8 cellular contexts compared by ENCODE assay signal in the genomic region with DNA sequence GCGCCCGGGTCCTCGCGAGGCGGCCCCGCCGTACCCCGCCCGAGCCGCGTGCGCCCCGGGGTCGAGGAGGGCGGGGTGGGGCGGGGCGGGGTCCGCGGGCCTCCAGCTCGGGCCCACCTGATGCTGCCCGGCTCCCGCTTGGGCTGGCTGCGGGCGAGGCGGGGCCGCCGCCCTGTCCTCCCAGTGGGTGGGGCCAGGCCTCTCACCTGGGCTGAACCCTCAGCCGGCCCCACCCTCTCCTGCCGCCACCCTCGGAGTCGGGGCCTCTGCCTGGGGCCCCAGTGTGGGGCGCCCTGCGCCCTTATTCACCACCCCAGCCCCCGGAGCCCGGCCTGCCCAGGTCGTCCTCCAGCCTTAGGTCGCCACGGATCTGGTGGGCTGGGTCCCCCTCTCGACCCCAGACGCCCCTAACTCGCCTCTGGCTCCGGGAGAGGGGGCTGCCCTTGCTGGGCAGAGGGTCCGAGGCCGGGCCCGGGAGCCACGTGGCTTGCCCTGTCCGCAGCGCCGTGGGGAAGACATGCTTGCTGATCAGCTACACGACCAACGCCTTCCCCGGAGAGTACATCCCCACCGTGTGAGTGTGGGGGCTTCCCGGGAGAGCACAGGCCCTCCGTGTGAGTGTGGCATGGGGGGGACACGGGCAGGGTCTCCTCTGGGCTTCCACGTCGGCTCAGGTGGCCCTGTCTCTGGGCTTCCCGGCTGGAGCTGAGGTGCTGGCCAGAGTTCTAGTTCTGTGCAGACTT. TPM values are rescaled to one million over a fixed set of nuclear protein-coding genes. Genes with fewer than 3 reads are reported as not detected.
DNase-seq lines count a peak whose midpoint lies in the region; ATAC-seq, FAIRE-seq and TF ChIP-seq lines count a peak whose summit lies in the region.

No MANE protein-coding gene starts in this region.

- H3K27ac ChIP-seq in GM12878 (ENCODE audit: control insufficient read depth, insufficient read depth) (no peak overlapping the region), right lobe of liver (no peak overlapping the region)

- peak; percentile 54 for ATAC-seq in activated CD4-positive, alpha-beta T cell treated with anti-CD3 and anti-CD28 coated beads for 36 hours
- peak; percentile 57 for ATAC-seq in GM12878
- ATAC-seq in right lobe of liver = peak; percentile 6 to 47 (median 24)
- no peak for ATAC-seq in HG02884 (IDR thresholded peaks at IDR 0.05; ENCODE audit: unreplicated experiment)
- ATAC-seq in GM18867 (IDR thresholded peaks at IDR 0.05; ENCODE audit: unreplicated experiment) = no peak

- no peak for TF ChIP-seq EP300 in GM12878 (IDR thresholded peaks at IDR 0.05; ENCODE audit: borderline replicate concordance in 1 of 2, control insufficient read depth in 1 of 2, low read depth in 2 of 2, low read length in 2 of 2)

- H3K4me1 ChIP-seq in GM12878 (ENCODE audit: control insufficient read depth, insufficient read depth, low read length) = peaks cover 6% of the 10 kb centered on the region
- peaks cover 0 to 31% (median 12%) of the 10 kb centered on the region in 4 donors for H3K4me1 ChIP-seq in right lobe of liver

- peak; percentile 74 for DNase-seq in activated CD4-positive, alpha-beta T cell treated with anti-CD3 and anti-CD28 coated beads for 36 hours
- DNase-seq in activated CD4-positive, alpha-beta T cell treated with anti-CD3 and anti-CD28 coated beads, Interleukin-2, amount 50 U/mL, for 4 hours = no peak
- peak; percentile 75 for DNase-seq in NCI-H82 (lab: John Stamatoyannopoulos, UW)
- DNase-seq in GM12878 (ENCODE audit: low read depth, low spot score) = no peak
- peak in 1 of 3 donors; percentile 76 for DNase-seq in right lobe of liver
- DNase-seq in putamen (ENCODE audit: low spot score) = no peak

- in situ Hi-C loops in GM12878 (cut with MboI) = no loop called here

- intact Hi-C loops in activated CD4-positive, alpha-beta T cell treated with anti-CD3 and anti-CD28 coated beads for 36 hours (cut with DNase I, micrococcal nuclease) = loop anchor here (1.0 to 10.0 kb wide), 5 partner anchors 9 to 465 kb away; partner anchors contain the start of genes LRRC45 (in 2 of the 2), ALYREF (in 1 of the 2), ANAPC11 (in 1 of the 2) and FASN (in 1 of the 2)
- intact Hi-C loops in GM12878 (cut with micrococcal nuclease; ENCODE audit: unreplicated experiment) (no loop called here), right lobe of liver (cut with DNase I) (loop anchor here (2.0 to 10.0 kb wide), 4 partner anchors 53 to 125 kb away; partner anchors contain the start of gene FASN (in 1 of the 2))

- 29% methylated on average over 36 of the region's 59 CpGs for WGBS in GM12878 (ENCODE audit: insufficient coverage, insufficient replicate concordance, low lambda C conversion rate, missing lambda C conversion rate)
- no CpG with 5 or more reads among the region's 59 CpGs for WGBS in right lobe of liver (ENCODE audit: insufficient coverage, low coverage, low lambda C conversion rate, missing lambda C conversion rate)

- no peak overlapping the region for H2AFZ ChIP-seq in GM12878 (ENCODE audit: control insufficient read depth, low read depth, low read length)

- H3K36me3 ChIP-seq in GM12878 (ENCODE audit: control insufficient read depth in 2 of 2, insufficient read depth in 2 of 2, low read length in 1 of 2) (no peaks in the 10 kb centered on the region; a peak in 2 of 4 replicates), right lobe of liver (peaks cover 0 to 16% (median 0%) of the 10 kb centered on the region in 4 donors)

- H3K79me2 ChIP-seq in GM12878 (ENCODE audit: control insufficient read depth, insufficient read depth, low read length) = peaks cover 5% of the 10 kb centered on the region

- no peaks in the 10 kb centered on the region for H3K9me3 ChIP-seq in GM12878 (replicated peaks; ENCODE audit: control insufficient read depth, insufficient read depth, low read length)
- H3K9me3 ChIP-seq in right lobe of liver = no peaks in the 10 kb centered on the region

- TF ChIP-seq CTCF in GM12878 (IDR thresholded peaks at IDR 0.05 in 2 of 3, conservative IDR thresholded peaks at IDR 0.05 in 1 of 3; ENCODE audit: control insufficient read depth in 2 of 3, extremely low read depth in 1 of 3, insufficient read depth in 1 of 3, low read depth in 3 of 3, low read length in 3 of 3) (0 out of 6 replicates have a peak, but pooled peaks of 1 of the 3 experiments have one; percentile 2), right lobe of liver (IDR thresholded peaks at IDR 0.05) (no peak)

- H3K4me3 ChIP-seq in GM12878 = 0 out of 2 replicates have a peak overlapping the region, but pooled peaks have one; percentile 55
- H3K4me3 ChIP-seq in right lobe of liver = peak overlapping the region in 2 of 3 donors; percentile 25 to 60

- TF ChIP-seq POLR2A in GM12878 (IDR thresholded peaks at IDR 0.05; ENCODE audit: low read depth, low read length) (no peak), right lobe of liver (IDR thresholded peaks at IDR 0.05) (no peak)

- H3K4me3 Mint-ChIP-seq in activated CD4-positive, alpha-beta T cell treated with anti-CD3 and anti-CD28 coated beads for 36 hours = peak overlapping the region; percentile 43

- H3K36me3 Mint-ChIP-seq in activated CD4-positive, alpha-beta T cell treated with anti-CD3 and anti-CD28 coated beads for 36 hours (ENCODE audit: low read depth) = peaks cover 11% of the 10 kb centered on the region

- CTCF ChIA-PET in activated CD4-positive, alpha-beta T cell treated with anti-CD3 and anti-CD28 coated beads for 36 hours (lab: Charles Lee) = interaction anchor here (1.4 to 3.4 kb wide), 2 partner anchors 66 to 122 kb away, joined by 4 to 35 read pairs; partner anchors contain the start of gene FASN
- CTCF ChIA-PET in GM12878 (lab: Yijun Ruan, JAX) = interaction anchor here (1.5 kb wide), 1 partner anchor 269 kb away, joined by 3 read pairs; no protein-coding TSS in a partner anchor

- no peaks in the 10 kb centered on the region for H4K20me1 ChIP-seq in GM12878 (ENCODE audit: control insufficient read depth, insufficient read depth)

- POLR2A ChIA-PET in activated CD4-positive, alpha-beta T cell treated with anti-CD3 and anti-CD28 coated beads for 36 hours (lab: Charles Lee) = no interaction called here
- POLR2A ChIA-PET in GM12878 (lab: Charles Lee) = no interaction called here

- H3K9me3 Mint-ChIP-seq in activated CD4-positive, alpha-beta T cell treated with anti-CD3 and anti-CD28 coated beads for 36 hours (ENCODE audit: low read depth) = no peaks in the 10 kb centered on the region

- no peak overlapping the region for H3K9ac ChIP-seq in GM12878 (ENCODE audit: control insufficient read depth, insufficient read depth, low read length)

- peak overlapping the region; percentile 61; the same call in 1 of the 2 replicates for H3K4me2 ChIP-seq in GM12878 (ENCODE audit: control insufficient read depth, insufficient read depth)

- FAIRE-seq in GM12878 (lab: Jason Lieb, UNC) = no peak

- peaks cover 18% of the 10 kb centered on the region for H3K4me1 Mint-ChIP-seq in activated CD4-positive, alpha-beta T cell treated with anti-CD3 and anti-CD28 coated beads for 36 hours

- RAD21 ChIA-PET in GM12878 (lab: Charles Lee; ENCODE audit: unreplicated experiment) = interaction anchor here (0.6 to 1.6 kb wide), 2 partner anchors 44 to 72 kb away, joined by 3 to 5 read pairs; no protein-coding TSS in a partner anchor

- H3K27me3 ChIP-seq in GM12878 (replicated peaks in 1 of 2; ENCODE audit: control insufficient read depth in 2 of 2, insufficient read depth in 2 of 2, low read length in 1 of 2) (no peaks in the 10 kb centered on the region), right lobe of liver (no peaks in the 10 kb centered on the region)

- H3K27me3 Mint-ChIP-seq in activated CD4-positive, alpha-beta T cell treated with anti-CD3 and anti-CD28 coated beads for 36 hours = no peaks in the 10 kb centered on the region

- SMC1A ChIA-PET in GM12878 (lab: Charles Lee; ENCODE audit: uncharacterized antibody, unreplicated experiment) = no interaction called here

- BruUV-seq in GM12878 (replicated peaks; lab: Mats Ljungman, UMichigan) = no TSS peak

- no peak overlapping the region for H3K27ac Mint-ChIP-seq in activated CD4-positive, alpha-beta T cell treated with anti-CD3 and anti-CD28 coated beads for 36 hours

- TF ChIP-seq RAD21 in GM12878 (IDR thresholded peaks at IDR 0.05; ENCODE audit: insufficient read depth, low read depth, low read length) = no peak

RNA-seq across cellular contexts. Expression of gene RAC3, which starts 0.6 kb away (rescaled TPM):
- total RNA-seq in activated CD4-positive, alpha-beta T cell treated with anti-CD3 and anti-CD28 coated beads for 36 hours = 10 to 100 TPM in 1 of 2 experiments, 1 to 10 TPM in 1; 9.6 to 10.6 TPM
- 2.7 and 4.9 TPM in 2 replicates for total RNA-seq in GM12878 (2013; cell fraction: nucleolus; rRNA removed)
- total RNA-seq in GM12878 (2014; rRNA removed) = 23.5 and 29.8 TPM in 2 replicates
- total RNA-seq in GM12878 (2014; rRNA removed; fragmentation: Illumina TruSeq; extraction: Trizol) = 9.0 and 9.2 TPM in 2 replicates
- total RNA-seq in GM12878 (2021) = 14.6 and 16.2 TPM in 2 replicates
- 0.71 TPM for polyA plus RNA-seq in GM12878 (2011; ENCODE audit: low read depth)
- polyA plus RNA-seq in GM12878 (2011; rRNA removed) = 1.2 and 4.2 TPM in 2 replicates
- 4.7 and 7.5 TPM in 2 replicates for polyA plus RNA-seq in GM12878 (2011; cell fraction: cytosol; rRNA removed)
- polyA plus RNA-seq in GM12878 (2011; cell fraction: nucleus; rRNA removed) = 33.2 and 47.4 TPM in 2 replicates
- polyA plus RNA-seq in GM12878 (2012) = 3.4 and 4.9 TPM in 2 replicates
- 2.8 and 9.8 TPM in 2 replicates for polyA plus RNA-seq in GM12878 (2014; fragmentation: Illumina TruSeq; extraction: Trizol)
- polyA plus RNA-seq in GM12878 (2014; fragmentation: Nextera tagmentation; extraction: Ambion mirVana) = under 1 TPM; 0.11 to 0.16 TPM
- polyA plus RNA-seq in GM12878 (2014; rRNA removed) = 32.9 and 39.8 TPM in 2 replicates
- 1 to 10 TPM; 1.7 TPM for polyA plus RNA-seq in GM12878 (2016; fragmentation: Nextera tagmentation; extraction: Ambion mirVana)
- 0.44 and 1.0 TPM in 2 replicates for polyA minus RNA-seq in GM12878 (2011; rRNA and poly(A)+ RNA removed)
- 3.1 TPM in 1 of 2 replicates, not detected in the other for polyA minus RNA-seq in GM12878 (2011; cell fraction: cytosol; rRNA and poly(A)+ RNA removed)
- polyA minus RNA-seq in GM12878 (2011; cell fraction: nucleus; rRNA and poly(A)+ RNA removed) = 2.3 and 4.8 TPM in 2 replicates
- total RNA-seq in right lobe of liver = 1 to 10 TPM; 3.4 to 9.0 (median 5.4) TPM

RNA-seq across cellular contexts. Expression of gene DCXR, which starts 5.4 kb away (rescaled TPM):
- 100 to 1,000 TPM; 105 to 166 TPM for total RNA-seq in activated CD4-positive, alpha-beta T cell treated with anti-CD3 and anti-CD28 coated beads for 36 hours
- total RNA-seq in GM12878 (2013; cell fraction: nucleolus; rRNA removed) = 13.4 and 14.9 TPM in 2 replicates
- total RNA-seq in GM12878 (2014; rRNA removed) = 80.8 and 85.8 TPM in 2 replicates
- 32.4 and 39.9 TPM in 2 replicates for total RNA-seq in GM12878 (2014; rRNA removed; fragmentation: Illumina TruSeq; extraction: Trizol)
- total RNA-seq in GM12878 (2021) = 110 and 119 TPM in 2 replicates
- polyA plus RNA-seq in GM12878 (2011; ENCODE audit: low read depth) = 79.4 TPM
- 29.9 and 66.6 TPM in 2 replicates for polyA plus RNA-seq in GM12878 (2011; rRNA removed)
- polyA plus RNA-seq in GM12878 (2011; cell fraction: cytosol; rRNA removed) = 188 and 195 TPM in 2 replicates
- 136 and 154 TPM in 2 replicates for polyA plus RNA-seq in GM12878 (2011; cell fraction: nucleus; rRNA removed)
- 73.6 and 79.6 TPM in 2 replicates for polyA plus RNA-seq in GM12878 (2012)
- polyA plus RNA-seq in GM12878 (2014; fragmentation: Illumina TruSeq; extraction: Trizol) = 45.6 and 92.0 TPM in 2 replicates
- polyA plus RNA-seq in GM12878 (2014; fragmentation: Nextera tagmentation; extraction: Ambion mirVana) = 10 to 100 TPM; 12.3 to 44.8 TPM
- 128 and 151 TPM in 2 replicates for polyA plus RNA-seq in GM12878 (2014; rRNA removed)
- 100 to 1,000 TPM; 122 to 139 TPM for polyA plus RNA-seq in GM12878 (2016; fragmentation: Nextera tagmentation; extraction: Ambion mirVana)
- polyA minus RNA-seq in GM12878 (2011; rRNA and poly(A)+ RNA removed) = 53.5 and 69.9 TPM in 2 replicates
- 23.2 and 25.8 TPM in 2 replicates for polyA minus RNA-seq in GM12878 (2011; cell fraction: cytosol; rRNA and poly(A)+ RNA removed)
- 21.6 and 34.3 TPM in 2 replicates for polyA minus RNA-seq in GM12878 (2011; cell fraction: nucleus; rRNA and poly(A)+ RNA removed)
- total RNA-seq in right lobe of liver = 1,000 to 10,000 TPM in 2 of 6 experiments, 100 to 1,000 TPM in 4; 389 to 1,607 (median 735) TPM

RNA-seq across cellular contexts. Expression of gene LRRC45, which starts 9.0 kb away (rescaled TPM):
- 10 to 100 TPM; 17.6 to 20.6 TPM for total RNA-seq in activated CD4-positive, alpha-beta T cell treated with anti-CD3 and anti-CD28 coated beads for 36 hours
- total RNA-seq in GM12878 (2013; cell fraction: nucleolus; rRNA removed) = 22.5 and 23.4 TPM in 2 replicates
- total RNA-seq in GM12878 (2014; rRNA removed) (18.6 and 24.2 TPM in 2 replicates), GM12878 (2014; rRNA removed; fragmentation: Illumina TruSeq; extraction: Trizol) (5.9 and 8.9 TPM in 2 replicates), GM12878 (2021) (24.9 and 27.7 TPM in 2 replicates), right lobe of liver (10 to 100 TPM in 3 of 6 experiments, 1 to 10 TPM in 3; 4.9 to 15.6 (median 11.9) TPM)
- 2.2 TPM for polyA plus RNA-seq in GM12878 (2011; ENCODE audit: low read depth)
- polyA plus RNA-seq in GM12878 (2011; rRNA removed) (4.5 and 7.7 TPM in 2 replicates), GM12878 (2014; fragmentation: Illumina TruSeq; extraction: Trizol) (2.5 and 3.6 TPM in 2 replicates), GM12878 (2014; fragmentation: Nextera tagmentation; extraction: Ambion mirVana) (under 1 TPM; 0.03 to 0.05 TPM), GM12878 (2014; rRNA removed) (24.2 and 24.4 TPM in 2 replicates), GM12878 (2016; fragmentation: Nextera tagmentation; extraction: Ambion mirVana) (10 to 100 TPM; 12.0 to 13.4 TPM)
- 7.3 and 16.6 TPM in 2 replicates for polyA plus RNA-seq in GM12878 (2011; cell fraction: cytosol; rRNA removed)
- 72.6 and 103 TPM in 2 replicates for polyA plus RNA-seq in GM12878 (2011; cell fraction: nucleus; rRNA removed)
- 8.6 and 9.9 TPM in 2 replicates for polyA plus RNA-seq in GM12878 (2012)
- polyA minus RNA-seq in GM12878 (2011; rRNA and poly(A)+ RNA removed) = 4.2 and 11.4 TPM in 2 replicates
- polyA minus RNA-seq in GM12878 (2011; cell fraction: cytosol; rRNA and poly(A)+ RNA removed) = 4.7 and 6.4 TPM in 2 replicates
- 12.8 and 27.8 TPM in 2 replicates for polyA minus RNA-seq in GM12878 (2011; cell fraction: nucleus; rRNA and poly(A)+ RNA removed)

RNA-seq across cellular contexts. Expression of gene CENPX, which starts 9.4 kb away (rescaled TPM):
- 10 to 100 TPM; 77.5 to 84.1 TPM for total RNA-seq in activated CD4-positive, alpha-beta T cell treated with anti-CD3 and anti-CD28 coated beads for 36 hours
- 11.1 and 12.5 TPM in 2 replicates for total RNA-seq in GM12878 (2013; cell fraction: nucleolus; rRNA removed)
- 84.0 and 101 TPM in 2 replicates for total RNA-seq in GM12878 (2014; rRNA removed)
- 36.1 and 39.4 TPM in 2 replicates for total RNA-seq in GM12878 (2014; rRNA removed; fragmentation: Illumina TruSeq; extraction: Trizol)
- 84.0 and 89.0 TPM in 2 replicates for total RNA-seq in GM12878 (2021)
- polyA plus RNA-seq in GM12878 (2011; ENCODE audit: low read depth) = 25.7 TPM
- 29.3 and 54.8 TPM in 2 replicates for polyA plus RNA-seq in GM12878 (2011; rRNA removed)
- polyA plus RNA-seq in GM12878 (2011; cell fraction: cytosol; rRNA removed) = 67.3 and 105 TPM in 2 replicates
- 77.9 and 82.8 TPM in 2 replicates for polyA plus RNA-seq in GM12878 (2011; cell fraction: nucleus; rRNA removed)
- polyA plus RNA-seq in GM12878 (2012) = 34.3 and 37.6 TPM in 2 replicates
- 4.1 and 26.8 TPM in 2 replicates for polyA plus RNA-seq in GM12878 (2014; fragmentation: Illumina TruSeq; extraction: Trizol)
- 10 to 100 TPM; 11.7 to 39.3 TPM for polyA plus RNA-seq in GM12878 (2014; fragmentation: Nextera tagmentation; extraction: Ambion mirVana)
- 111 and 113 TPM in 2 replicates for polyA plus RNA-seq in GM12878 (2014; rRNA removed)
- polyA plus RNA-seq in GM12878 (2016; fragmentation: Nextera tagmentation; extraction: Ambion mirVana) = 100 to 1,000 TPM; 181 to 182 TPM
- polyA minus RNA-seq in GM12878 (2011; rRNA and poly(A)+ RNA removed) = 10.0 and 21.6 TPM in 2 replicates
- polyA minus RNA-seq in GM12878 (2011; cell fraction: cytosol; rRNA and poly(A)+ RNA removed) = 10.6 and 11.4 TPM in 2 replicates
- polyA minus RNA-seq in GM12878 (2011; cell fraction: nucleus; rRNA and poly(A)+ RNA removed) = 12.7 and 15.8 TPM in 2 replicates
- 10 to 100 TPM; 27.3 to 81.1 (median 47.8) TPM for total RNA-seq in right lobe of liver

RNA-seq across cellular contexts. Expression of gene RFNG, which starts 19.6 kb away (rescaled TPM):
- total RNA-seq in activated CD4-positive, alpha-beta T cell treated with anti-CD3 and anti-CD28 coated beads for 36 hours = 10 to 100 TPM; 16.9 to 17.5 TPM
- 23.5 and 23.7 TPM in 2 replicates for total RNA-seq in GM12878 (2013; cell fraction: nucleolus; rRNA removed)
- total RNA-seq in GM12878 (2014; rRNA removed) (14.5 and 14.8 TPM in 2 replicates), GM12878 (2014; rRNA removed; fragmentation: Illumina TruSeq; extraction: Trizol) (5.2 and 7.8 TPM in 2 replicates), GM12878 (2021) (17.7 and 19.6 TPM in 2 replicates), right lobe of liver (10 to 100 TPM; 29.9 to 53.3 (median 43.7) TPM)
- polyA plus RNA-seq in GM12878 (2011; ENCODE audit: low read depth) = 10.9 TPM
- polyA plus RNA-seq in GM12878 (2011; rRNA removed) (4.4 and 7.1 TPM in 2 replicates), GM12878 (2014; fragmentation: Illumina TruSeq; extraction: Trizol) (1.3 and 7.2 TPM in 2 replicates), GM12878 (2014; fragmentation: Nextera tagmentation; extraction: Ambion mirVana) (under 1 TPM; 0.10 to 0.93 TPM), GM12878 (2014; rRNA removed) (19.0 and 22.4 TPM in 2 replicates), GM12878 (2016; fragmentation: Nextera tagmentation; extraction: Ambion mirVana) (1 to 10 TPM; 1.6 to 2.6 TPM)
- polyA plus RNA-seq in GM12878 (2011; cell fraction: cytosol; rRNA removed) = 6.6 and 12.0 TPM in 2 replicates
- 83.6 and 89.3 TPM in 2 replicates for polyA plus RNA-seq in GM12878 (2011; cell fraction: nucleus; rRNA removed)
- 20.4 and 23.3 TPM in 2 replicates for polyA plus RNA-seq in GM12878 (2012)
- 2.4 and 4.8 TPM in 2 replicates for polyA minus RNA-seq in GM12878 (2011; rRNA and poly(A)+ RNA removed)
- 2.9 and 4.4 TPM in 2 replicates for polyA minus RNA-seq in GM12878 (2011; cell fraction: cytosol; rRNA and poly(A)+ RNA removed)
- 8.1 and 8.2 TPM in 2 replicates for polyA minus RNA-seq in GM12878 (2011; cell fraction: nucleus; rRNA and poly(A)+ RNA removed)

Comparison
In these comparisons a context has a peak if more than half of its experiments do, and no peak if none do; other contexts are left out.
1. DNase-seq: peak in activated CD4-positive, alpha-beta T cell treated with anti-CD3 and anti-CD28 coated beads for 36 hours (single experiment) and NCI-H82 (single experiment); none in activated CD4-positive, alpha-beta T cell treated with anti-CD3 and anti-CD28 coated beads, Interleukin-2, amount 50 U/mL, for 4 hours (0 of 2), GM12878 (single experiment) and putamen (single experiment).
2. ATAC-seq: peak in activated CD4-positive, alpha-beta T cell treated with anti-CD3 and anti-CD28 coated beads for 36 hours (single experiment), GM12878 (single experiment) and right lobe of liver (4 of 4); none in HG02884 (single experiment) and GM18867 (single experiment).